ENCODE assay signal across 21 cellular contexts in the genomic region with DNA sequence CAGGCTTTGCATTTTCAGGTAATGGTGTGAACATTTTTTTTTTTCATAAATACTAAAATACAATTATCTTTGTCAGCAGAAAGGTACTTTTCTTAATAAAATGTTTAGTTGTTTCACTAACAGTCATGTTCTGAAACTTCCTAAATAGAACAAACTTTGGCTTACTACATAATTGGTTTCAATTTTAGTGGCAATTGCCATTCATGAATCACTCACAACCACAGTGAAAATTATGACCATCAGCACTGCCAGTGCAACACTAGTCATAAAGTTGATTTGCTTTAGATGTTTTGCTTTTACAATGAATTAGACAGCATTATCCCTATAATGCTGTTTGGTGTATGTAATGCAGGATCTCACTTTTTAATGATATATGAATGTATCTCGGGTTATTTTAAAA.
"Had no signal": no experiment of that assay in that cellular context is flagged by ENCODE, and none has a peak within 500 bp of the region (broad histone marks: within the 10 kb centered on the region; RNA-seq: fewer than 3 reads in every experiment).

No MANE protein-coding gene starts in this region.

- H3K4me3 ChIP-seq: body of pancreas, dorsolateral prefrontal cortex, gastrocnemius medialis, lung, tibial artery, uterus had no signal

- H3K36me3 ChIP-seq: gastrocnemius medialis, tibial artery, uterus had no signal

- H3K27ac ChIP-seq: body of pancreas, dorsolateral prefrontal cortex, epithelial cell of prostate, gastrocnemius medialis, tibial artery, uterus had no signal

- H3K27me3 ChIP-seq: body of pancreas, dorsolateral prefrontal cortex, gastrocnemius medialis, tibial artery, uterus had no signal

- H3K9me3 ChIP-seq: body of pancreas, gastrocnemius medialis, uterus had no signal

- DNase-seq: activated B cell treated with CpG ODN at 0.5 μM for 24 hours; activated CD4-positive, alpha-beta T cell treated with anti-CD3 and anti-CD28 coated beads, Interleukin-2, amount 10 ng/mL, durations not matched to agents 24 days and 14 days; activated CD8-positive, alpha-beta T cell treated with anti-CD3 and anti-CD28 coated beads, Interleukin-2, amount 10 ng/mL, durations not matched to agents 7 days and 5 days; activated naive CD4-positive, alpha-beta T cell treated with anti-CD3 and anti-CD28 coated beads for 36 hours; activated T-cell treated with anti-CD3 and anti-CD28 coated beads, Interleukin-2, amount 50 U/mL, for 24 hours; body of pancreas; central memory CD4-positive, alpha-beta T cell; dorsolateral prefrontal cortex; gastrocnemius medialis; head of caudate nucleus; midbrain; nephron progenitor cell; occipital lobe; retina; stimulated activated naive CD4-positive, alpha-beta T cell treated with Interleukin-2 at 50 U/mL for 16 hours; substantia nigra; tibial artery; uterus had no signal

- ATAC-seq: activated CD8-positive, alpha-beta T cell treated with anti-CD3 and anti-CD28 coated beads, Interleukin-2, amount 10 ng/mL, durations not matched to agents 7 days and 5 days; body of pancreas; gastrocnemius medialis; left lobe of liver had no signal

- H3K4me1 ChIP-seq: body of pancreas, gastrocnemius medialis, tibial artery, uterus had no signal
